In the genomic region with DNA sequence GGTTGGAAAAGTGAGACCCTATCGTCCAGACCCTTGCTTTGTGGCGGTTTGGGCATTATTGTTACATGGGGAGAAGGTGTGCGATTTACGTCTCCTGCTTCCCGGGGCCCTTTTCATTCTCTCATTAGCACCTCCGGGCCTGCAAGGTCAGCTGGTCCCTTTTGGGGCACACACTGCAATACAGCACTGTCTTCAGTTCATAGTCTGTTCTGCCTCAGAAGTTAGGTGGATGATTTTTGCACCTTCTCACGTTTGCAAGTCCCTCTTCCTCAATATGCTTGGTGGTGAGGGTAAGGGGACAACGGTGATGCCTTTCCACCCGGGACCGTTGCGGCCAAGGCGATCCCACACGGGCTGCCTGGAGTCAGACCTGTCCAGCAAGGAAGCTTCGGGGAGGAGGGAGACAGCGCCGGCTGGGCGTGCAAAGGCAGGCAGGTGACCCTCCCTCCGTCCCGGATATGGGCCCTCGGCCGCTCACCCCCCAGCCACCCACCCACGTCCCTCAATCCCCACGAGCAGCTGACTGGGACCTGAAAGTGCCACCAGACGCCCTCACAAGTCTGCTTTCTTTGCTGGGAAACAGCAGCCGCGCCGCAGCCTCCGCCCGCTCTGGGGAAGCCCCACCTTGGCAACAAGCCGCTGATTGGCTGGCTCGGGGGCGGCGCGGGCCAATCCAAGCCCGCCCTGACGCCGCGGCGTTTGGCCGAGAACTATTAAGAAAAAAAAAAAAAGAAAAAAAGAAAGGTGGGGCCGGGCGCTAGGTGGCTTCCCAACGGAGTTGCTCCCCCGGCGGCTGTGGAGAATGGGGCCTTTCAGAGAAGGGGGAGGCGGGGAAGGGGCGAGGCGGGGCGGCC, we compare ENCODE assay signal across 8 cellular contexts. TPM values are rescaled to one million over a fixed set of nuclear protein-coding genes. Genes with fewer than 3 reads are reported as not detected.
DNase-seq lines count a peak whose midpoint lies in the region; ATAC-seq and TF ChIP-seq lines count a peak whose summit lies in the region.

No MANE protein-coding gene starts in this region.

- peaks cover 24% of the 10 kb centered on the region for H3K4me1 ChIP-seq in cardiac muscle cell (ENCODE audit: low read depth)

- peaks cover 71% of the 10 kb centered on the region for H3K4me1 Mint-ChIP-seq in activated naive CD8-positive, alpha-beta T cell treated with anti-CD3 and anti-CD28 coated beads, Interleukin-2, amount 50 U/mL, for 24 hours
- peaks cover 55% of the 10 kb centered on the region for H3K4me1 Mint-ChIP-seq in type B pancreatic cell (ENCODE audit: unreplicated experiment)

- H3K9me3 ChIP-seq in SU-DHL-6 (ENCODE audit: insufficient read depth, low read length) (no peaks in the 10 kb centered on the region), cardiac muscle cell (ENCODE audit: low read depth) (no peaks in the 10 kb centered on the region)

- peak; percentile 87 for DNase-seq in GM12864 (ENCODE audit: low read depth)
- peak; percentile 95 for DNase-seq in NCI-H128 (lab: John Stamatoyannopoulos, UW; ENCODE audit: unreplicated experiment)
- DNase-seq in activated naive CD8-positive, alpha-beta T cell treated with anti-CD3 and anti-CD28 coated beads, Interleukin-2, amount 50 U/mL, for 24 hours, result peak; percentile 94
- peak; percentile 92 to 95 for DNase-seq in cardiac muscle cell (ENCODE audit: low read depth in 1 of 2, low spot score in 1 of 2)
- peak; percentile 91 for DNase-seq in pons (ENCODE audit: low spot score)
- DNase-seq in type B pancreatic cell (ENCODE audit: extremely low spot score, unreplicated experiment), result peak; percentile 94

- peak overlapping the region; percentile 96 for H3K27ac ChIP-seq in SU-DHL-6 (ENCODE audit: low read depth, low read length)
- peak overlapping the region; percentile 76 for H3K27ac ChIP-seq in cardiac muscle cell

- peak overlapping the region; percentile 70 for H3K9ac ChIP-seq in SU-DHL-6 (ENCODE audit: low read length)

- H3K36me3 ChIP-seq in SU-DHL-6 (ENCODE audit: low read length) (no peaks in the 10 kb centered on the region), cardiac muscle cell (no peaks in the 10 kb centered on the region)

- H4K20me1 ChIP-seq in SU-DHL-6 (ENCODE audit: low read depth, low read length), result no peaks in the 10 kb centered on the region

- no peaks in the 10 kb centered on the region for H3K27me3 Mint-ChIP-seq in activated naive CD8-positive, alpha-beta T cell treated with anti-CD3 and anti-CD28 coated beads, Interleukin-2, amount 50 U/mL, for 24 hours
- peaks cover 3% of the 10 kb centered on the region for H3K27me3 Mint-ChIP-seq in type B pancreatic cell

- no peaks in the 10 kb centered on the region for H3K9me2 ChIP-seq in SU-DHL-6 (replicated peaks; ENCODE audit: insufficient read depth, low read length)

- H3K27ac Mint-ChIP-seq in activated naive CD8-positive, alpha-beta T cell treated with anti-CD3 and anti-CD28 coated beads, Interleukin-2, amount 50 U/mL, for 24 hours, result peak overlapping the region; percentile 93
- peak overlapping the region; percentile 99 for H3K27ac Mint-ChIP-seq in type B pancreatic cell

- ATAC-seq in HG02759 (IDR thresholded peaks at IDR 0.05; ENCODE audit: unreplicated experiment), result peak; percentile 76
- peak; percentile 86 for ATAC-seq in activated naive CD8-positive, alpha-beta T cell treated with anti-CD3 and anti-CD28 coated beads, Interleukin-2, amount 50 U/mL, for 24 hours

- no peak for TF ChIP-seq CTCF in GM12864 (IDR thresholded peaks at IDR 0.05; ENCODE audit: low read depth, low read length, missing control alignments)
- no peak for TF ChIP-seq CTCF in SU-DHL-6 (IDR thresholded peaks at IDR 0.05; ENCODE audit: insufficient read depth, low read length, poor library complexity, severe bottlenecking)
- TF ChIP-seq CTCF in cardiac muscle cell (IDR thresholded peaks at IDR 0.05; ENCODE audit: low read depth, low read length), result no peak
- no peak for TF ChIP-seq CTCF in type B pancreatic cell (conservative IDR thresholded peaks at IDR 0.05)

- H2AFZ ChIP-seq in SU-DHL-6 (ENCODE audit: low read depth, low read length, severe bottlenecking), result peak overlapping the region; percentile 52

- H3F3A ChIP-seq in SU-DHL-6 (ENCODE audit: insufficient read depth), result peaks cover 54% of the 10 kb centered on the region

- peak overlapping the region; percentile 96 for H3K4me2 ChIP-seq in SU-DHL-6 (ENCODE audit: low read depth, low read length, poor library complexity, severe bottlenecking)

- H3K4me3 ChIP-seq in GM12864 (ENCODE audit: low read depth, low read length) (peak overlapping the region; percentile 51), SU-DHL-6 (ENCODE audit: insufficient read depth, low read length, poor library complexity, severe bottlenecking) (peak overlapping the region; percentile 42), cardiac muscle cell (peak overlapping the region; percentile 22)

- peak overlapping the region; percentile 79 for H3K4me3 Mint-ChIP-seq in activated naive CD8-positive, alpha-beta T cell treated with anti-CD3 and anti-CD28 coated beads, Interleukin-2, amount 50 U/mL, for 24 hours
- peak overlapping the region; percentile 87 for H3K4me3 Mint-ChIP-seq in type B pancreatic cell

- no peaks in the 10 kb centered on the region for H3K36me3 Mint-ChIP-seq in activated naive CD8-positive, alpha-beta T cell treated with anti-CD3 and anti-CD28 coated beads, Interleukin-2, amount 50 U/mL, for 24 hours (ENCODE audit: low read depth)
- H3K36me3 Mint-ChIP-seq in type B pancreatic cell, result no peaks in the 10 kb centered on the region

- no peaks in the 10 kb centered on the region for H3K9me3 Mint-ChIP-seq in activated naive CD8-positive, alpha-beta T cell treated with anti-CD3 and anti-CD28 coated beads, Interleukin-2, amount 50 U/mL, for 24 hours
- H3K9me3 Mint-ChIP-seq in type B pancreatic cell, result no peaks in the 10 kb centered on the region

- H3K79me2 ChIP-seq in SU-DHL-6 (ENCODE audit: insufficient read depth, low read length), result no peaks in the 10 kb centered on the region

- H3K27me3 ChIP-seq in SU-DHL-6 (ENCODE audit: low read length) (no peaks in the 10 kb centered on the region), cardiac muscle cell (no peaks in the 10 kb centered on the region)

RNA-seq across cellular contexts. Expression of gene BTG2, which starts 21.7 kb away (rescaled TPM):
- total RNA-seq in cardiac muscle cell (45.6 and 57.9 TPM in 2 replicates), type B pancreatic cell (ENCODE audit: low replicate concordance) (49.8 and 147 TPM in 2 replicates)
- 64.2 and 66.0 TPM in 2 replicates for polyA plus RNA-seq in cardiac muscle cell

RNA-seq across cellular contexts. Expression of gene FMOD, which starts 23.9 kb away (rescaled TPM):
- total RNA-seq in cardiac muscle cell, result 2.3 and 8.2 TPM in 2 replicates
- polyA plus RNA-seq in cardiac muscle cell, result 3.1 and 7.6 TPM in 2 replicates
- 3.9 and 8.3 TPM in 2 replicates for total RNA-seq in type B pancreatic cell (ENCODE audit: low replicate concordance)

Comparison
In these comparisons a context has a peak if more than half of its experiments do, and no peak if none do; other contexts are left out.
1. Peak in every context shown above with its lines: DNase-seq, ATAC-seq, H3K4me3 ChIP-seq and H3K27ac ChIP-seq.